In genomic region chr1:20032425-20032824, GRCh38 we compare ENCODE assay signal across 24 cellular contexts. TPM values are rescaled to one million over a fixed set of nuclear protein-coding genes. Genes with fewer than 3 reads are reported as not detected.
"Had no signal": no experiment of that assay in that cellular context is flagged by ENCODE, and none has a peak within 500 bp of the region (broad histone marks: within the 10 kb centered on the region; RNA-seq: fewer than 3 reads in every experiment).

No MANE protein-coding gene starts in this region.

- H3K36me3 ChIP-seq: MG63 had no signal

- H3K4me3 ChIP-seq: MG63 had no signal

- H3K9ac ChIP-seq: KMS-11 had no signal

- H3K27ac ChIP-seq: KMS-11 had no signal

- H3K4me2 ChIP-seq: KMS-11 had no signal

- DNase-seq: activated B cell treated with CpG ODN at 0.5 μM for 24 hours; activated CD4-positive, alpha-beta T cell treated with anti-CD3 and anti-CD28 coated beads for 1 hour; activated CD4-positive, alpha-beta T cell treated with anti-CD3 and anti-CD28 coated beads, Interleukin-2, amount 10 ng/mL, durations not matched to agents 24 days and 14 days; activated CD4-positive, alpha-beta T cell treated with anti-CD3 and anti-CD28 coated beads, Interleukin-2, amount 50 U/mL, for 48 hours; activated CD8-positive, alpha-beta memory T cell treated with anti-CD3 and anti-CD28 coated beads, Interleukin-2, amount 10 ng/mL, durations not matched to agents 7 days and 5 days; activated effector memory CD4-positive, alpha-beta T cell treated with Interleukin-2 at 50 U/mL for 16 hours; activated naive CD4-positive, alpha-beta T cell; activated T-cell treated with anti-CD3 and anti-CD28 coated beads, Interleukin-2, amount 50 U/mL, for 24 hours; aorta; MG63; MV-4-11; NCI-H1105; NCI-H1436; NCI-H1694 treated with DMSO at 0.1 percent for 48 hours; NCI-H2029 treated with DMSO at 0.1 percent for 48 hours; NCI-H345; NCI-H510A; NCI-H526 treated with DMSO at 0.1 percent for 48 hours; RPMI8226; SHP77 had no signal

- ATAC-seq: activated CD8-positive, alpha-beta memory T cell treated with anti-CD3 and anti-CD28 coated beads, Interleukin-2, amount 10 ng/mL, durations not matched to agents 7 days and 5 days had no signal

RNA-seq across cellular contexts. Expression of gene PLA2G5, which starts 37.6 kb away (rescaled TPM):
- total RNA-seq: activated B cell treated with CpG ODN at 0.5 μM for 24 hours; activated CD4-positive, alpha-beta T cell treated with anti-CD3 and anti-CD28 coated beads, Interleukin-2, amount 10 ng/mL, durations not matched to agents 24 days and 14 days; activated CD8-positive, alpha-beta memory T cell treated with anti-CD3 and anti-CD28 coated beads, Interleukin-2, amount 10 ng/mL, durations not matched to agents 7 days and 5 days; activated T-helper 1 cell treated with anti-CD3 and anti-CD28 coated beads, Interleukin-12 subunit alpha, Interleukin-12 subunit beta, Interleukin-2, Interleukin-4 antibody, amounts not matched to agents 30 ng/mL and 10 ng/mL and 1 ng/mL, durations not matched to agents 14 hours and 24 hours and 36 hours; OCI-LY7; SK-MEL-5 had no signal

RNA-seq across cellular contexts. Expression of gene PLA2G2A, which starts 53.0 kb away (rescaled TPM):
- total RNA-seq: activated B cell treated with CpG ODN at 0.5 μM for 24 hours; activated CD4-positive, alpha-beta T cell treated with anti-CD3 and anti-CD28 coated beads, Interleukin-2, amount 10 ng/mL, durations not matched to agents 24 days and 14 days; activated CD8-positive, alpha-beta memory T cell treated with anti-CD3 and anti-CD28 coated beads, Interleukin-2, amount 10 ng/mL, durations not matched to agents 7 days and 5 days; activated T-helper 1 cell treated with anti-CD3 and anti-CD28 coated beads, Interleukin-12 subunit alpha, Interleukin-12 subunit beta, Interleukin-2, Interleukin-4 antibody, amounts not matched to agents 30 ng/mL and 10 ng/mL and 1 ng/mL, durations not matched to agents 14 hours and 24 hours and 36 hours; OCI-LY7; SK-MEL-5 had no signal
